ENCODE assay signal across 24 cellular contexts in the genomic region with DNA sequence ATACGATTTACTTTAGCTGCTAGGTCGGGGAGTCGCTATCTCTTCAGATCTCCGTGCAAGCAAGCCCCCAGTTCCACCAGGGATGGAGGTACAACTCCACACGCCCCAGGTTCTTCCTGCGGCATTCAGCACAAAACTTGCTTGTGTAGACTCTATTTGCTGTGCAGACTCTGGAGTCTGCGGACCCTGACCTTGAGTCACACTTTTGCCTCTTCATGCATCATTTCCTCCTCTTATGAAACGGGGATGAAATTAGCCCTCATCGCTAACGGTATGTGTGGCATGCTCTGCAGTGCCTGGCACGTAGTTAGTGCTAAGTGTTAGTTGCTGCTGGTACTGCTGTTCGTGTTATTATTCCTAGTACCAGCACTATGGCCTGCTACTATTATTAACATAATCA.
DNase-seq lines count a peak whose midpoint lies in the region; ATAC-seq, FAIRE-seq and TF ChIP-seq lines count a peak whose summit lies in the region.
"Had no signal": no experiment of that assay in that cellular context is flagged by ENCODE, and none has a peak within 500 bp of the region (broad histone marks: within the 10 kb centered on the region; RNA-seq: fewer than 3 reads in every experiment).

No MANE protein-coding gene starts in this region.

- no peaks in the 10 kb centered on the region for H3K27me3 ChIP-seq in pancreas

- H3K4me1 ChIP-seq in pancreas: no peaks in the 10 kb centered on the region

- no peak for FAIRE-seq in pancreas (lab: Jason Lieb, UNC)
- FAIRE-seq: D721Med, GM12891, HTR-8/SVneo had no signal

- peak; percentile 4 for DNase-seq in DMS79 treated with DMSO at 0.1 percent for 48 hours (lab: John Stamatoyannopoulos, UW)
- DNase-seq in RKO (ENCODE audit: low spot score): peak; percentile 8
- DNase-seq in epithelial cell of proximal tubule (ENCODE audit: low read depth): peak; percentile 18
- DNase-seq in renal cortical epithelial cell (ENCODE audit: low read depth): peak; percentile 3
- no peak for DNase-seq in OCI-M1 (lab: John Stamatoyannopoulos, UW)
- DNase-seq in pancreas: no peak
- DNase-seq: CD4-positive, alpha-beta memory T cell; DND-41; GF-D8; HFFc6; Kasumi-1; MV-4-11; NCI-H1436; NCI-H2029; NCI-H2171; NCI-H446; NCI-H774; SHP77; SK-N-SH; T-helper 1 cell had no signal

- H3K36me3 ChIP-seq in pancreas: no peaks in the 10 kb centered on the region

- 58 to 60% methylated on average over 12 of the region's 12 CpGs for WGBS in pancreas, 2 donors

- intact Hi-C loops in pancreas (cut with DNase I): no loop called here

- TF ChIP-seq CTCF in epithelial cell of proximal tubule (conservative IDR thresholded peaks at IDR 0.05; ENCODE audit: low read depth, low read length) (no peak), pancreas (IDR thresholded peaks at IDR 0.05) (no peak)

- H3K9me3 ChIP-seq in pancreas: no peaks in the 10 kb centered on the region
- H3K9me3 ChIP-seq: SK-N-SH had no signal

- ATAC-seq in GM18511 (IDR thresholded peaks at IDR 0.05; ENCODE audit: unreplicated experiment) (no peak), pancreas (no peak)

- H3K4me3 ChIP-seq in epithelial cell of proximal tubule (ENCODE audit: low read depth, low read length) (no peak overlapping the region), pancreas (no peak overlapping the region)

- H3K27ac ChIP-seq in pancreas: no peak overlapping the region

Comparison
In these comparisons a context has a peak if more than half of its experiments do, and no peak if none do; other contexts are left out.
1. DNase-seq: peak in DMS79 treated with DMSO at 0.1 percent for 48 hours (single experiment), RKO (single experiment), epithelial cell of proximal tubule (single experiment) and renal cortical epithelial cell (single experiment); none in OCI-M1 (single experiment) and pancreas (0 of 6).